1 cellular context compared by ENCODE assay signal in the genomic region with DNA sequence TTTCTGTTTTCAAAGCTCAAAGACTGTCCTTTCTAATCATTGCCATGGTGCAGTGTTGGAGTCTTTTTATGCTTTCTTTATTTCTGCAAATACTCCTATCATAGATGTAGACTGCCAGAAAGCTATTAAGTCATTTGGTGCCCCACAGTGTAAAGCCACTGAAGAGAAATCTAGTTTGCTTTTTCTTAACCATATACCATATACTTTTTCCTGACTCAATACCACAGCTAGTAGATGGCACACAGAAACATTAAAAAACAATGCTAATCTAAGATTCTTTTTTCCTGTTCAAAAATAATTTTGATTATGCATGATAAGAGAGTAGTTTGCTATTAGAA.
TF ChIP-seq lines count a peak whose summit lies in the region.

No MANE protein-coding gene starts in this region.

TF ChIP-seq in neural cell, 6 proteins besides CTCF, POLR2A, EP300 and RAD21:
- no peak for TF ChIP-seq MXI1 (conservative IDR thresholded peaks at IDR 0.05; ENCODE audit: poor library complexity, severe bottlenecking)
- TF ChIP-seq SMC3 (conservative IDR thresholded peaks at IDR 0.05; ENCODE audit: poor library complexity): no peak
- TF ChIP-seq REST (IDR thresholded peaks at IDR 0.05; ENCODE audit: borderline replicate concordance): no peak
- no peak for TF ChIP-seq POLR2AphosphoS5 (IDR thresholded peaks at IDR 0.05)
- TF ChIP-seq TAF1 (IDR thresholded peaks at IDR 0.05; ENCODE audit: low read depth): no peak
- TF ChIP-seq EZH2 (IDR thresholded peaks at IDR 0.05; ENCODE audit: borderline replicate concordance, insufficient read depth, low read length, poor library complexity, severe bottlenecking): no peak
